27 cellular contexts compared by ENCODE assay signal in the genomic region with DNA sequence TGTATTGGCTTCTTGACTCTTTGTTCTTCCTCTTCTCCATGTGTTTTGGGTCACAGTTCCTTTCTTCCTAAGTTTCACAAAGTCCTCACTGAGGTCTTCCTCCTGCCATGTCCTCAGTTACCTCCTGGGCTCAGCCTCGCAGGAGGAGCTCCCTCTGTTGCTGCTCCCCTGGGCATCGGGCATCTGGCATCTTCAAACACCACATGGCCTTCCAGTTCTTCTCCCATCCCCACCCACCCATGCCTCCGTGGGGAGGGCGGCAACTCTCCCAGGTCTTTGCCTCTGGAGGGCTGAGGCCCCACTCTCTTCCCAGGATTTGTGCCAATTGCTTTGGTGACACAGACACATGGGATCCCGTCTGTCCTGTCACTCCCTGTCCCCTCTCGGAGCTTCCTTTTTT.
"Had no signal": no experiment of that assay in that cellular context is flagged by ENCODE, and none has a peak within 500 bp of the region (broad histone marks: within the 10 kb centered on the region; RNA-seq: fewer than 3 reads in every experiment).

No MANE protein-coding gene starts in this region.

- H3K27me3 ChIP-seq: adrenal gland had no signal

- H3K9me3 Mint-ChIP-seq: activated CD4-positive, alpha-beta memory T cell treated with anti-CD3 and anti-CD28 coated beads for 36 hours; activated naive CD4-positive, alpha-beta T cell treated with anti-CD3 and anti-CD28 coated beads, Interleukin-2, amount 50 U/mL, for 72 hours; T-helper 1 cell treated with Interleukin-12 subunit alpha and Interleukin-12 subunit beta and Interleukin-4 antibody, amounts not matched to agents 30 μg/mL and 1 μg/mL, for 36 hours; T-helper 2 cell treated with Interferon-gamma antibody and Interleukin-4, amounts not matched to agents 5 μg/mL and 100 μg/mL, for 36 hours had no signal

- H3K4me3 ChIP-seq: adrenal gland, K562, SJSA1 had no signal

- ATAC-seq: activated CD8-positive, alpha-beta memory T cell treated with anti-CD3 and anti-CD28 coated beads, Interleukin-2, amount 10 ng/mL, durations not matched to agents 7 days and 5 days; activated naive CD4-positive, alpha-beta T cell treated with anti-CD3 and anti-CD28 coated beads, Interleukin-2, amount 50 U/mL, for 72 hours; Panc1 had no signal

- DNase-seq: activated CD4-positive, alpha-beta memory T cell treated with anti-CD3 and anti-CD28 coated beads for 36 hours; activated CD4-positive, alpha-beta T cell treated with anti-CD3 and anti-CD28 coated beads, Interleukin-2, amount 50 U/mL, for 1 hour; activated CD8-positive, alpha-beta memory T cell treated with anti-CD3 and anti-CD28 coated beads for 24 hours; activated CD8-positive, alpha-beta memory T cell treated with anti-CD3 and anti-CD28 coated beads, Interleukin-2, amount 10 ng/mL, durations not matched to agents 7 days and 5 days; activated CD8-positive, alpha-beta memory T cell treated with anti-CD3 and anti-CD28 coated beads, Interleukin-2, amount 50 U/mL, for 48 hours; activated effector memory CD4-positive, alpha-beta T cell treated with Interleukin-2 at 50 U/mL for 16 hours; activated naive CD4-positive, alpha-beta T cell treated with Interleukin-2 at 50 U/mL for 16 hours; activated T-cell treated with anti-CD3 and anti-CD28 coated beads, Interleukin-2, amount 50 U/mL, for 48 hours; adrenal gland; caudate nucleus; IMR-90; NCI-H1092 treated with DMSO at 0.1 percent for 48 hours; NCI-H1417; NCI-H146; NCI-H187; NCI-H2081; NCI-H510A; NCI-H526; SHP77 treated with DMSO at 0.1 percent for 48 hours; SK-N-SH had no signal

- H3K36me3 ChIP-seq: adrenal gland, SJSA1 had no signal

- H3K9me3 ChIP-seq: adrenal gland, SJSA1, SK-N-SH had no signal

- H3K27ac Mint-ChIP-seq: activated CD4-positive, alpha-beta memory T cell treated with anti-CD3 and anti-CD28 coated beads for 36 hours; activated CD8-positive, alpha-beta memory T cell treated with anti-CD3 and anti-CD28 coated beads, Interleukin-2, amount 10 ng/mL, durations not matched to agents 7 days and 5 days; brain; T-helper 1 cell treated with Interleukin-12 subunit alpha and Interleukin-12 subunit beta and Interleukin-4 antibody, amounts not matched to agents 30 μg/mL and 1 μg/mL, for 36 hours; T-helper 2 cell treated with Interferon-gamma antibody and Interleukin-4, amounts not matched to agents 5 μg/mL and 100 μg/mL, for 36 hours had no signal

- H3K27me3 Mint-ChIP-seq: activated CD4-positive, alpha-beta memory T cell treated with anti-CD3 and anti-CD28 coated beads for 36 hours had no signal

- H3K36me3 Mint-ChIP-seq: activated CD4-positive, alpha-beta memory T cell treated with anti-CD3 and anti-CD28 coated beads for 36 hours; activated CD8-positive, alpha-beta memory T cell treated with anti-CD3 and anti-CD28 coated beads, Interleukin-2, amount 10 ng/mL, durations not matched to agents 7 days and 5 days; activated naive CD4-positive, alpha-beta T cell treated with anti-CD3 and anti-CD28 coated beads, Interleukin-2, amount 50 U/mL, for 72 hours; brain had no signal

- H3K4me1 ChIP-seq: adrenal gland, SJSA1 had no signal

- H3K27ac ChIP-seq: adrenal gland, SJSA1 had no signal

- H3K4me3 Mint-ChIP-seq: activated CD4-positive, alpha-beta memory T cell treated with anti-CD3 and anti-CD28 coated beads for 36 hours; activated CD8-positive, alpha-beta memory T cell treated with anti-CD3 and anti-CD28 coated beads, Interleukin-2, amount 10 ng/mL, durations not matched to agents 7 days and 5 days; brain; T-helper 1 cell treated with Interleukin-12 subunit alpha and Interleukin-12 subunit beta and Interleukin-4 antibody, amounts not matched to agents 30 μg/mL and 1 μg/mL, for 36 hours; T-helper 2 cell treated with Interferon-gamma antibody and Interleukin-4, amounts not matched to agents 5 μg/mL and 100 μg/mL, for 36 hours had no signal
